1 cellular context compared by ENCODE assay signal in the genomic region with DNA sequence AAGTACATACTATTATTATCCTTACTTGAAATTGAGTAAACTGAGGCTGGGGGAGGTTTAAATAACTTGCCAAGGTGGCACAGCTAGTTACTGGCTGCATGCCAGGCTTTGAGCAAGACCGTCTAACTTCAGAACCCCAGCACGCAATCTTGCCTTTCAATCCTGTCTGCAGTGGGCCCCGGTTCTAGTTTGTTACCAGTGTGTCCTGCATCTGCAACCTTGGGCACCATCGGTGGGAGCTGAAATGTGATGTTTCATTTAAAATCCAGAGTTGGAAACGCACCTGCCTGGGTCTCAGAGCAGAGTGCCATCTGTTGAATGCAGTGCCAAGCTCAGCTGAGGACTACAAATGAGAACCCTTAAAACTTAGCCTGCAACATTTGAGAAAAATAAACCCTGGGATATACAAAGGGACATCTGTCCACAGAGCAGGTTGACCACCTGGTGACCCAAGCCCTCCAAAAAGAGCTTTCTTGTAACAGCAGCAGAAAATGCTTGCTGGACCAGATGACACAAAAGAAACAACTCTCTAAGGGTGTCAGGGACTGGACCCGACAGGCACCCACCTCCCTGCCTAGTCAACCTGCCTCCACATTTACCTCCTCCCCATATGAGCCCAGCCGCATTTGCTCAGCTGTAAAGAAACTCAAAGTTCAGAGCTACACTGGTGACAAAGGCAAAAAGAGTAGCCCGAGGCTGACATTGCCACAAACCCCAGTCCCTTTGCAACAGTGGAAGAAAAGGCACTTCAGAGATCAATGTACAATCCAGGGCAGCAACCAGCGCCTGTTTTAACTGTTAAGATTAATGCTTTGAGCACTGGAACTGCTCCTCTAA.
TF ChIP-seq lines count a peak whose summit lies in the region.

No MANE protein-coding gene starts in this region.

TF ChIP-seq in HepG2, 621 proteins besides CTCF, POLR2A, EP300 and RAD21 (continued from another document and continues in another):
- TF ChIP-seq, protein P1, sequence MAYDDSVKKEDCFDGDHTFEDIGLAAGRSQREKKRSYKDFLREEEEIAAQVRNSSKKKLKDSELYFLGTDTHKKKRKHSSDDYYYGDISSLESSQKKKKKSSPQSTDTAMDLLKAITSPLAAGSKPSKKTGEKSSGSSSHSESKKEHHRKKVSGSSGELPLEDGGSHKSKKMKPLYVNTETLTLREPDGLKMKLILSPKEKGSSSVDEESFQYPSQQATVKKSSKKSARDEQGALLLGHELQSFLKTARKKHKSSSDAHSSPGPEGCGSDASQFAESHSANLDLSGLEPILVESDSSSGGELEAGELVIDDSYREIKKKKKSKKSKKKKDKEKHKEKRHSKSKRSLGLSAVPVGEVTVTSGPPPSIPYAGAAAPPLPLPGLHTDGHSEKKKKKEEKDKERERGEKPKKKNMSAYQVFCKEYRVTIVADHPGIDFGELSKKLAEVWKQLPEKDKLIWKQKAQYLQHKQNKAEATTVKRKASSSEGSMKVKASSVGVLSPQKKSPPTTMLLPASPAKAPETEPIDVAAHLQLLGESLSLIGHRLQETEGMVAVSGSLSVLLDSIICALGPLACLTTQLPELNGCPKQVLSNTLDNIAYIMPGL (CRISPR knock-in tag; IDR thresholded peaks at IDR 0.05; ENCODE audit: borderline replicate concordance in 1 of 2, low read depth in 1 of 2): peak; percentile 38 to 60; a peak in 2 of 4 replicates
- TF ChIP-seq KAT2B (IDR thresholded peaks at IDR 0.05; ENCODE audit: borderline replicate concordance, low read depth, low read length) (no peak), MATR3 (CRISPR knock-in tag; IDR thresholded peaks at IDR 0.05) (no peak), CBX1 (IDR thresholded peaks at IDR 0.05; ENCODE audit: low read depth) (no peak), NFYC (CRISPR knock-in tag; IDR thresholded peaks at IDR 0.05) (0 out of 2 replicates have a peak, but pooled peaks have one; percentile 8), PRMT3 (CRISPR knock-in tag; IDR thresholded peaks at IDR 0.05; ENCODE audit: borderline replicate concordance, low read depth) (0 out of 2 replicates have a peak, but pooled peaks have one; percentile 16), ZNF383 (CRISPR knock-in tag; IDR thresholded peaks at IDR 0.05; ENCODE audit: borderline replicate concordance) (no peak), ZC3H13 (CRISPR knock-in tag; IDR thresholded peaks at IDR 0.05) (no peak), EEA1 (CRISPR knock-in tag; IDR thresholded peaks at IDR 0.05; ENCODE audit: borderline replicate concordance) (no peak), ZNF331 (CRISPR knock-in tag; IDR thresholded peaks at IDR 0.05) (no peak), ZNF672 (CRISPR knock-in tag; IDR thresholded peaks at IDR 0.05) (no peak), ZNF230 (CRISPR knock-in tag; IDR thresholded peaks at IDR 0.05) (no peak), SRF (IDR thresholded peaks at IDR 0.05; ENCODE audit: low read depth, low read length) (no peak), ZKSCAN8 (CRISPR knock-in tag; IDR thresholded peaks at IDR 0.05; ENCODE audit: borderline replicate concordance) (no peak), NCOR1 (IDR thresholded peaks at IDR 0.05; ENCODE audit: borderline replicate concordance, low read length) (no peak), ZBTB1 (CRISPR knock-in tag; IDR thresholded peaks at IDR 0.05; ENCODE audit: borderline replicate concordance) (no peak), CENPT (CRISPR knock-in tag; IDR thresholded peaks at IDR 0.05; ENCODE audit: low read depth) (no peak), TARDBP (CRISPR knock-in tag; IDR thresholded peaks at IDR 0.05) (no peak), HDAC6 (IDR thresholded peaks at IDR 0.05; ENCODE audit: low read depth, low read length) (no peak), TBX3 (IDR thresholded peaks at IDR 0.05; ENCODE audit: borderline replicate concordance) (peak; percentile 16; the same call in 1 of the 2 replicates), RAD51 (IDR thresholded peaks at IDR 0.05; ENCODE audit: borderline replicate concordance) (no peak), NCOA5 (CRISPR knock-in tag; IDR thresholded peaks at IDR 0.05) (no peak), NPAS2 (CRISPR knock-in tag; IDR thresholded peaks at IDR 0.05; ENCODE audit: borderline replicate concordance) (no peak), ZNF788 (CRISPR knock-in tag; IDR thresholded peaks at IDR 0.05; ENCODE audit: borderline replicate concordance) (no peak), POLR2G (IDR thresholded peaks at IDR 0.05; ENCODE audit: low read depth, low read length) (peak; percentile 48; the same call in 1 of the 2 replicates), ZNF749 (CRISPR knock-in tag; IDR thresholded peaks at IDR 0.05; ENCODE audit: borderline replicate concordance) (no peak), TSC22D2 (CRISPR knock-in tag; IDR thresholded peaks at IDR 0.05; ENCODE audit: borderline replicate concordance) (no peak; the same call in 1 of the 2 replicates), ZNF451 (CRISPR knock-in tag; IDR thresholded peaks at IDR 0.05) (no peak), JDP2 (CRISPR knock-in tag; IDR thresholded peaks at IDR 0.05; ENCODE audit: borderline replicate concordance) (no peak; the same call in 1 of the 2 replicates), ZNF260 (CRISPR knock-in tag; IDR thresholded peaks at IDR 0.05; ENCODE audit: borderline replicate concordance, low read depth) (no peak), CCDC6 (CRISPR knock-in tag; IDR thresholded peaks at IDR 0.05) (no peak), HNRNPK (IDR thresholded peaks at IDR 0.05; ENCODE audit: low read depth, low read length, poor library complexity, severe bottlenecking) (no peak)
- TF ChIP-seq, protein P2, sequence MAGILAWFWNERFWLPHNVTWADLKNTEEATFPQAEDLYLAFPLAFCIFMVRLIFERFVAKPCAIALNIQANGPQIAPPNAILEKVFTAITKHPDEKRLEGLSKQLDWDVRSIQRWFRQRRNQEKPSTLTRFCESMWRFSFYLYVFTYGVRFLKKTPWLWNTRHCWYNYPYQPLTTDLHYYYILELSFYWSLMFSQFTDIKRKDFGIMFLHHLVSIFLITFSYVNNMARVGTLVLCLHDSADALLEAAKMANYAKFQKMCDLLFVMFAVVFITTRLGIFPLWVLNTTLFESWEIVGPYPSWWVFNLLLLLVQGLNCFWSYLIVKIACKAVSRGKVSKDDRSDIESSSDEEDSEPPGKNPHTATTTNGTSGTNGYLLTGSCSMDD (CRISPR knock-in tag; IDR thresholded peaks at IDR 0.05): no peak
- TF ChIP-seq, protein P3, sequence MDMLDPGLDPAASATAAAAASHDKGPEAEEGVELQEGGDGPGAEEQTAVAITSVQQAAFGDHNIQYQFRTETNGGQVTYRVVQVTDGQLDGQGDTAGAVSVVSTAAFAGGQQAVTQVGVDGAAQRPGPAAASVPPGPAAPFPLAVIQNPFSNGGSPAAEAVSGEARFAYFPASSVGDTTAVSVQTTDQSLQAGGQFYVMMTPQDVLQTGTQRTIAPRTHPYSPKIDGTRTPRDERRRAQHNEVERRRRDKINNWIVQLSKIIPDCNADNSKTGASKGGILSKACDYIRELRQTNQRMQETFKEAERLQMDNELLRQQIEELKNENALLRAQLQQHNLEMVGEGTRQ (IDR thresholded peaks at IDR 0.05; ENCODE audit: low read depth, low read length): no peak
- TF ChIP-seq, protein P3 (CRISPR knock-in tag; IDR thresholded peaks at IDR 0.05; ENCODE audit: borderline replicate concordance): no peak
- TF ChIP-seq, protein P4, sequence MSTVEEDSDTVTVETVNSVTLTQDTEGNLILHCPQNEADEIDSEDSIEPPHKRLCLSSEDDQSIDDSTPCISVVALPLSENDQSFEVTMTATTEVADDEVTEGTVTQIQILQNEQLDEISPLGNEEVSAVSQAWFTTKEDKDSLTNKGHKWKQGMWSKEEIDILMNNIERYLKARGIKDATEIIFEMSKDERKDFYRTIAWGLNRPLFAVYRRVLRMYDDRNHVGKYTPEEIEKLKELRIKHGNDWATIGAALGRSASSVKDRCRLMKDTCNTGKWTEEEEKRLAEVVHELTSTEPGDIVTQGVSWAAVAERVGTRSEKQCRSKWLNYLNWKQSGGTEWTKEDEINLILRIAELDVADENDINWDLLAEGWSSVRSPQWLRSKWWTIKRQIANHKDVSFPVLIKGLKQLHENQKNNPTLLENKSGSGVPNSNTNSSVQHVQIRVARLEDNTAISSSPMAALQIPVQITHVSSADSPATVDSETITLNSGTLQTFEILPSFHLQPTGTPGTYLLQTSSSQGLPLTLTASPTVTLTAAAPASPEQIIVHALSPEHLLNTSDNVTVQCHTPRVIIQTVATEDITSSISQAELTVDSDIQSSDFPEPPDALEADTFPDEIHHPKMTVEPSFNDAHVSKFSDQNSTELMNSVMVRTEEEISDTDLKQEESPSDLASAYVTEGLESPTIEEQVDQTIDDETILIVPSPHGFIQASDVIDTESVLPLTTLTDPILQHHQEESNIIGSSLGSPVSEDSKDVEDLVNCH (CRISPR knock-in tag; IDR thresholded peaks at IDR 0.05): no peak
- TF ChIP-seq, protein P5, sequence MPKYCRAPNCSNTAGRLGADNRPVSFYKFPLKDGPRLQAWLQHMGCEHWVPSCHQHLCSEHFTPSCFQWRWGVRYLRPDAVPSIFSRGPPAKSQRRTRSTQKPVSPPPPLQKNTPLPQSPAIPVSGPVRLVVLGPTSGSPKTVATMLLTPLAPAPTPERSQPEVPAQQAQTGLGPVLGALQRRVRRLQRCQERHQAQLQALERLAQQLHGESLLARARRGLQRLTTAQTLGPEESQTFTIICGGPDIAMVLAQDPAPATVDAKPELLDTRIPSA (CRISPR knock-in tag; IDR thresholded peaks at IDR 0.05; ENCODE audit: borderline replicate concordance): no peak; the same call in 1 of the 2 replicates
- TF ChIP-seq, protein P6, sequence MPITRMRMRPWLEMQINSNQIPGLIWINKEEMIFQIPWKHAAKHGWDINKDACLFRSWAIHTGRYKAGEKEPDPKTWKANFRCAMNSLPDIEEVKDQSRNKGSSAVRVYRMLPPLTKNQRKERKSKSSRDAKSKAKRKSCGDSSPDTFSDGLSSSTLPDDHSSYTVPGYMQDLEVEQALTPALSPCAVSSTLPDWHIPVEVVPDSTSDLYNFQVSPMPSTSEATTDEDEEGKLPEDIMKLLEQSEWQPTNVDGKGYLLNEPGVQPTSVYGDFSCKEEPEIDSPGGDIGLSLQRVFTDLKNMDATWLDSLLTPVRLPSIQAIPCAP (CRISPR knock-in tag; IDR thresholded peaks at IDR 0.05; ENCODE audit: low read depth): no peak
- TF ChIP-seq, protein P7, sequence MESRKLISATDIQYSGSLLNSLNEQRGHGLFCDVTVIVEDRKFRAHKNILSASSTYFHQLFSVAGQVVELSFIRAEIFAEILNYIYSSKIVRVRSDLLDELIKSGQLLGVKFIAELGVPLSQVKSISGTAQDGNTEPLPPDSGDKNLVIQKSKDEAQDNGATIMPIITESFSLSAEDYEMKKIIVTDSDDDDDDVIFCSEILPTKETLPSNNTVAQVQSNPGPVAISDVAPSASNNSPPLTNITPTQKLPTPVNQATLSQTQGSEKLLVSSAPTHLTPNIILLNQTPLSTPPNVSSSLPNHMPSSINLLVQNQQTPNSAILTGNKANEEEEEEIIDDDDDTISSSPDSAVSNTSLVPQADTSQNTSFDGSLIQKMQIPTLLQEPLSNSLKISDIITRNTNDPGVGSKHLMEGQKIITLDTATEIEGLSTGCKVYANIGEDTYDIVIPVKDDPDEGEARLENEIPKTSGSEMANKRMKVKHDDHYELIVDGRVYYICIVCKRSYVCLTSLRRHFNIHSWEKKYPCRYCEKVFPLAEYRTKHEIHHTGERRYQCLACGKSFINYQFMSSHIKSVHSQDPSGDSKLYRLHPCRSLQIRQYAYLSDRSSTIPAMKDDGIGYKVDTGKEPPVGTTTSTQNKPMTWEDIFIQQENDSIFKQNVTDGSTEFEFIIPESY (CRISPR knock-in tag; IDR thresholded peaks at IDR 0.05): no peak
- TF ChIP-seq, protein P8, sequence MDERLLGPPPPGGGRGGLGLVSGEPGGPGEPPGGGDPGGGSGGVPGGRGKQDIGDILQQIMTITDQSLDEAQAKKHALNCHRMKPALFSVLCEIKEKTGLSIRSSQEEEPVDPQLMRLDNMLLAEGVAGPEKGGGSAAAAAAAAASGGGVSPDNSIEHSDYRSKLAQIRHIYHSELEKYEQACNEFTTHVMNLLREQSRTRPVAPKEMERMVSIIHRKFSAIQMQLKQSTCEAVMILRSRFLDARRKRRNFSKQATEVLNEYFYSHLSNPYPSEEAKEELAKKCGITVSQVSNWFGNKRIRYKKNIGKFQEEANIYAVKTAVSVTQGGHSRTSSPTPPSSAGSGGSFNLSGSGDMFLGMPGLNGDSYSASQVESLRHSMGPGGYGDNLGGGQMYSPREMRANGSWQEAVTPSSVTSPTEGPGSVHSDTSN (CRISPR knock-in tag; IDR thresholded peaks at IDR 0.05): no peak
- TF ChIP-seq, protein P9, sequence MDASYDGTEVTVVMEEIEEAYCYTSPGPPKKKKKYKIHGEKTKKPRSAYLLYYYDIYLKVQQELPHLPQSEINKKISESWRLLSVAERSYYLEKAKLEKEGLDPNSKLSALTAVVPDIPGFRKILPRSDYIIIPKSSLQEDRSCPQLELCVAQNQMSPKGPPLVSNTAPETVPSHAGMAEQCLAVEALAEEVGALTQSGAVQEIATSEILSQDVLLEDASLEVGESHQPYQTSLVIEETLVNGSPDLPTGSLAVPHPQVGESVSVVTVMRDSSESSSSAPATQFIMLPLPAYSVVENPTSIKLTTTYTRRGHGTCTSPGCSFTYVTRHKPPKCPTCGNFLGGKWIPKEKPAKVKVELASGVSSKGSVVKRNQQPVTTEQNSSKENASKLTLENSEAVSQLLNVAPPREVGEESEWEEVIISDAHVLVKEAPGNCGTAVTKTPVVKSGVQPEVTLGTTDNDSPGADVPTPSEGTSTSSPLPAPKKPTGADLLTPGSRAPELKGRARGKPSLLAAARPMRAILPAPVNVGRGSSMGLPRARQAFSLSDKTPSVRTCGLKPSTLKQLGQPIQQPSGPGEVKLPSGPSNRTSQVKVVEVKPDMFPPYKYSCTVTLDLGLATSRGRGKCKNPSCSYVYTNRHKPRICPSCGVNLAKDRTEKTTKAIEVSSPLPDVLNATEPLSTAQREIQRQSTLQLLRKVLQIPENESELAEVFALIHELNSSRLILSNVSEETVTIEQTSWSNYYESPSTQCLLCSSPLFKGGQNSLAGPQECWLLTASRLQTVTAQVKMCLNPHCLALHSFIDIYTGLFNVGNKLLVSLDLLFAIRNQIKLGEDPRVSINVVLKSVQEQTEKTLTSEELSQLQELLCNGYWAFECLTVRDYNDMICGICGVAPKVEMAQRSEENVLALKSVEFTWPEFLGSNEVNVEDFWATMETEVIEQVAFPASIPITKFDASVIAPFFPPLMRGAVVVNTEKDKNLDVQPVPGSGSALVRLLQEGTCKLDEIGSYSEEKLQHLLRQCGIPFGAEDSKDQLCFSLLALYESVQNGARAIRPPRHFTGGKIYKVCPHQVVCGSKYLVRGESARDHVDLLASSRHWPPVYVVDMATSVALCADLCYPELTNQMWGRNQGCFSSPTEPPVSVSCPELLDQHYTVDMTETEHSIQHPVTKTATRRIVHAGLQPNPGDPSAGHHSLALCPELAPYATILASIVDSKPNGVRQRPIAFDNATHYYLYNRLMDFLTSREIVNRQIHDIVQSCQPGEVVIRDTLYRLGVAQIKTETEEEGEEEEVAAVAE (CRISPR knock-in tag; IDR thresholded peaks at IDR 0.05; ENCODE audit: borderline replicate concordance): no peak
